In the genomic region with DNA sequence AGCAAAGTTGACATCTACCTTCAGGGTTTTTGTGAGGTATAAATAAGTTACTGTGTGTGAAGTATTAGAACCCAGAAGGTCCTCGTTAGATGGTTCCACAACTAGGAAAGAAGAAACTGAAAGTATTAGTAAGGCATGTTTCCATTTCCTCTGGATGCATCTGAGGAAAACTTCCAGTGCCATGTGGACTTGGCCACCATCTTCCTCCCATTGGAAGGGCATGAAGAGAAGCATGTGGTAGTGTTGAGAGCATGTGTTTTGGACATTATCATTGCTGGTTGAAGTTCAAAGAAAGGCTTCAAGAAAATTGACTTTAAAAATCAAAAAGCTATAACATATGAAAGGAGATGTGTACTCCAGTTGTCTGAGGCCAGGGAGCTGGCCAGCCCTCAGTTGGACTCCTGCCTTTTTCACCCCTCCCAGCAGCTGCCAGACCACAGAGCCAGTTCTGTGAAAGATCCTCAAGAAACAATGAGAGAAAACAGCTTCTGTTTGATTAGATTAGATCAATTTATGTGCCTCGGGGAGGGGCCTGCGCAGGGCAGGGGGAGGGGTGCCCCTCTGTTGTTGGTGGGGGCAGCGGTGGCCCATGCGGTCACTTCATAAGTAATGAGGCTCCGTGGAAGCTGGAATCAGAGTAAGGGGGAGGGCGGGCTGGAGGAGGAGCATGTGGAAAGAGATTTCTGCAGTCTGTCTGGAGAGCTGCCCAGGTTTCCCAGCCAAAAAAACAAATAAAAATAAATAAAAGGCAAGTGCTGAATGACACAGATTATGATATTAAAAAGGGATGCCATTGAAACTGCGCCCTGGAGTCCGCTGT, we compare ENCODE assay signal across 8 cellular contexts.
A peak's percentile ranks its signal among the peaks of the same experiment; 100 is the strongest.
DNase-seq lines count a peak whose midpoint lies in the region; ATAC-seq and TF ChIP-seq lines count a peak whose summit lies in the region.

No MANE protein-coding gene starts in this region.

- no peak for TF ChIP-seq CTCF in WI38 (IDR thresholded peaks at IDR 0.05; ENCODE audit: low read depth, low read length)
- TF ChIP-seq CTCF in foreskin keratinocyte (conservative IDR thresholded peaks at IDR 0.05) = no peak

- H3K4me2 ChIP-seq in BLaER1 treated with 17β-estradiol and CSF1 and Interleukin-3, amounts not matched to agents 10 nM and 100 nM = peak overlapping the region; percentile 79 to 96 (median 84)

- H3K9ac ChIP-seq in BLaER1 treated with 17β-estradiol and CSF1 and Interleukin-3, amounts not matched to agents 10 nM and 100 nM = peak overlapping the region in 7 of 11 experiments; percentile 13 to 65 (median 55); a peak in 8 of 22 replicates
- no peak overlapping the region for H3K9ac ChIP-seq in HUES64 (ENCODE audit: low read depth, low read length)

- H3K27ac ChIP-seq in BLaER1 treated with 17β-estradiol and CSF1 and Interleukin-3, amounts not matched to agents 10 nM and 100 nM = peak overlapping the region in 10 of 11 experiments; percentile 8 to 67 (median 48); a peak in 16 of 22 replicates
- H3K27ac ChIP-seq in HUES64 (ENCODE audit: low read depth, low read length) (0 out of 2 replicates have a peak overlapping the region, but pooled peaks have one; percentile 20), foreskin keratinocyte (no peak overlapping the region)

- peaks cover 0 to 8% (median 0%) of the 10 kb centered on the region in 11 experiments; a peak in 2 of 22 replicates for H3K9me3 ChIP-seq in BLaER1 treated with 17β-estradiol and CSF1 and Interleukin-3, amounts not matched to agents 10 nM and 100 nM (replicated peaks in 1 of 11)
- H3K9me3 ChIP-seq in HUES64 (ENCODE audit: insufficient read depth, low read depth, low read length) = no peaks in the 10 kb centered on the region

- peaks cover 74 to 79% (median 77%) of the 10 kb centered on the region in 10 experiments for H3K4me1 ChIP-seq in BLaER1 treated with 17β-estradiol and CSF1 and Interleukin-3, amounts not matched to agents 10 nM and 100 nM
- H3K4me1 ChIP-seq in HUES64 (ENCODE audit: insufficient read depth, low read length) = peaks cover 88% of the 10 kb centered on the region
- peaks cover 17% of the 10 kb centered on the region for H3K4me1 ChIP-seq in foreskin keratinocyte

- DNase-seq in foreskin keratinocyte = peak in 1 of 2 donors; percentile 7
- peak in 53 of 56 donors; percentile 34 to 92 (median 75) for DNase-seq in nucleus accumbens (lab: John Stamatoyannopoulos, UW)

- ATAC-seq in foreskin keratinocyte (peak; percentile 50), GM19395 (IDR thresholded peaks at IDR 0.05; ENCODE audit: unreplicated experiment) (no peak), HG02610 (IDR thresholded peaks at IDR 0.05; ENCODE audit: unreplicated experiment) (no peak), HG03139 (IDR thresholded peaks at IDR 0.05; ENCODE audit: unreplicated experiment) (no peak)

- 51% methylated on average over 9 of the region's 9 CpGs for WGBS in HUES64

- peaks cover 0 to 9% (median 6%) of the 10 kb centered on the region in 11 experiments; a peak in 10 of 22 replicates for H3K36me3 ChIP-seq in BLaER1 treated with 17β-estradiol and CSF1 and Interleukin-3, amounts not matched to agents 10 nM and 100 nM
- H3K36me3 ChIP-seq in HUES64 (ENCODE audit: insufficient read depth, low read length) = no peaks in the 10 kb centered on the region

- H4K20me1 ChIP-seq in BLaER1 treated with 17β-estradiol and CSF1 and Interleukin-3, amounts not matched to agents 10 nM and 100 nM = peaks cover 67 to 99% (median 90%) of the 10 kb centered on the region in 11 experiments; a peak in 21 of 22 replicates

- H3K4me3 ChIP-seq in BLaER1 treated with 17β-estradiol and CSF1 and Interleukin-3, amounts not matched to agents 10 nM and 100 nM = peak overlapping the region in 5 of 10 experiments; percentile 7 to 58 (median 46); a peak in 6 of 20 replicates
- no peak overlapping the region for H3K4me3 ChIP-seq in HUES64 (ENCODE audit: low read length)
- H3K4me3 ChIP-seq in WI38 (ENCODE audit: low read depth, low read length) = peak overlapping the region; percentile 32; the same call in 1 of the 2 replicates

- H3K27me3 ChIP-seq in BLaER1 treated with 17β-estradiol and CSF1 and Interleukin-3, amounts not matched to agents 10 nM and 100 nM = no peaks in the 10 kb centered on the region
- no peaks in the 10 kb centered on the region for H3K27me3 ChIP-seq in HUES64 (ENCODE audit: insufficient read depth, low read length)
- no peaks in the 10 kb centered on the region for H3K27me3 ChIP-seq in foreskin keratinocyte
